8 cellular contexts compared by ENCODE assay signal in the genomic region with DNA sequence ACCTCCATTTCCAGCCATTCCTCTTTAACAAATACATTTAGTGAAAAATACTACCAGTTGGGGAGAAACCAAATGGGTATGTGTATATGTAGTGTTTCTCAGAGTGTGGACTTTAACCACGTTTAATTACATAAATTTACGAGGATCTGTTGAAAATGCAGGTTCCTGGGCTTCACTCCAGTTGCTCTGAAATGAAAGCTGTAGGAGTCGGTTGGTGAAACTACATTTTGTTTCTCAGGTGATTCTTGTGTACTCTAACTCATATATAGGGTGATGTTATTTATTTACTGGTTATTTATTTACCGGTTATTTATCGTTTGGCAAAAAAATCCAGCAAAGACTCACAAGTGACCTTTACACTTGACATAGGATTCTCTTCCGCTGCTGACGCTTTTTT. TPM values are rescaled to one million over a fixed set of nuclear protein-coding genes. Genes with fewer than 3 reads are reported as not detected.
DNase-seq lines count a peak whose midpoint lies in the region; ATAC-seq, FAIRE-seq and TF ChIP-seq lines count a peak whose summit lies in the region.

No MANE protein-coding gene starts in this region.

- H3K9me2 ChIP-seq in GM23248 (ENCODE audit: insufficient read depth), result no peaks in the 10 kb centered on the region

- TF ChIP-seq CTCF in BJ (IDR thresholded peaks at IDR 0.05; ENCODE audit: insufficient read depth, low read depth, low read length), result no peak
- no peak for TF ChIP-seq CTCF in WERI-Rb-1 (IDR thresholded peaks at IDR 0.05; ENCODE audit: low read depth, low read length)
- TF ChIP-seq CTCF in keratinocyte (optimal IDR thresholded peaks at IDR 0.05 in 1 of 3, IDR thresholded peaks at IDR 0.05 in 1 of 3, conservative IDR thresholded peaks at IDR 0.05 in 1 of 3; ENCODE audit: extremely low read depth in 1 of 3, insufficient read depth in 2 of 3, low read length in 3 of 3), result no peak
- no peak for TF ChIP-seq CTCF in transverse colon (IDR thresholded peaks at IDR 0.05)

- H3K27me3 ChIP-seq in BJ (ENCODE audit: control insufficient read depth, insufficient read depth, low read length), result no peaks in the 10 kb centered on the region
- no peaks in the 10 kb centered on the region for H3K27me3 ChIP-seq in GM23248 (replicated peaks; ENCODE audit: insufficient read depth)
- H3K27me3 ChIP-seq in WERI-Rb-1 (ENCODE audit: insufficient read depth, low read depth, severe bottlenecking), result no peaks in the 10 kb centered on the region
- H3K27me3 ChIP-seq in keratinocyte (ENCODE audit: control insufficient read depth, extremely low read depth, insufficient read depth, low read length), result no peaks in the 10 kb centered on the region
- no peaks in the 10 kb centered on the region for H3K27me3 ChIP-seq in transverse colon

- H3K9ac ChIP-seq in GM23248 (peak overlapping the region; percentile 98), keratinocyte (ENCODE audit: control insufficient read depth, extremely low read depth, insufficient read depth, low read length) (no peak overlapping the region)

- H3K79me2 ChIP-seq in GM23248 (ENCODE audit: insufficient read depth) (peaks cover 40% of the 10 kb centered on the region), keratinocyte (ENCODE audit: control insufficient read depth, insufficient read depth, low read length) (peaks cover 39% of the 10 kb centered on the region)

- ATAC-seq in HG02870 (IDR thresholded peaks at IDR 0.05; ENCODE audit: unreplicated experiment), result no peak

- H3K9me1 ChIP-seq in keratinocyte (ENCODE audit: control insufficient read depth, extremely low read depth, insufficient read depth, low read length), result no peaks in the 10 kb centered on the region

- H3K4me1 ChIP-seq in GM23248 (ENCODE audit: insufficient read depth) (peaks cover 31% of the 10 kb centered on the region), keratinocyte (ENCODE audit: control insufficient read depth, extremely low read depth, insufficient read depth, low read length) (peaks cover 13% of the 10 kb centered on the region), transverse colon (peaks cover 5 to 47% (median 25%) of the 10 kb centered on the region in 4 donors)

- TF ChIP-seq POLR2A in transverse colon (IDR thresholded peaks at IDR 0.05), result no peak

- peak overlapping the region; percentile 99 for H3K4me2 ChIP-seq in GM23248 (ENCODE audit: unreplicated experiment)
- peak overlapping the region; percentile 79 for H3K4me2 ChIP-seq in keratinocyte (ENCODE audit: control insufficient read depth, extremely low read depth, insufficient read depth, low read depth, low read length)

- intact Hi-C loops in transverse colon (cut with DNase I; ENCODE audit: low total_unique reads), result no loop called here

- H3K36me3 ChIP-seq in BJ (ENCODE audit: control insufficient read depth, insufficient read depth, low read length) (peaks cover 2% of the 10 kb centered on the region; the same call in 1 of the 2 replicates), GM23248 (ENCODE audit: low read depth) (peaks cover 31% of the 10 kb centered on the region; the same call in 1 of the 2 replicates), WERI-Rb-1 (peaks cover 17% of the 10 kb centered on the region), keratinocyte (ENCODE audit: control insufficient read depth in 2 of 2, extremely low read depth in 1 of 2, insufficient read depth in 2 of 2, low read length in 2 of 2) (peaks cover 1 to 14% of the 10 kb centered on the region in 2 experiments), transverse colon (peaks cover 0 to 8% (median 0%) of the 10 kb centered on the region in 4 donors)

- TF ChIP-seq EP300 in transverse colon (IDR thresholded peaks at IDR 0.05; ENCODE audit: low read depth), result no peak

- peak overlapping the region; percentile 99 for H3K27ac ChIP-seq in GM23248
- H3K27ac ChIP-seq in WERI-Rb-1, result peak overlapping the region; percentile 49
- H3K27ac ChIP-seq in keratinocyte (ENCODE audit: control insufficient read depth, insufficient read depth, low read length), result peak overlapping the region; percentile 32
- H3K27ac ChIP-seq in transverse colon, result peak overlapping the region; percentile 94 to 97 (median 96)

- H4K20me1 ChIP-seq in GM23248 (ENCODE audit: insufficient read depth) (no peaks in the 10 kb centered on the region), keratinocyte (ENCODE audit: control insufficient read depth, extremely low read depth, insufficient read depth, low read length) (no peaks in the 10 kb centered on the region)

- peaks cover 24% of the 10 kb centered on the region for H3F3A ChIP-seq in GM23248 (ENCODE audit: insufficient read depth)

- 6% methylated on average over 7 of the region's 7 CpGs for WGBS in GM23248 (ENCODE audit: low coverage in 1 of 2, low lambda C conversion rate in 2 of 2, missing lambda C conversion rate in 2 of 2), 2 experiments
- WGBS in transverse colon (ENCODE audit: low coverage in 1 of 2), 2 donors, result 1 to 4% methylated on average over 7 of the region's 7 CpGs

- peak overlapping the region; percentile 89 for H3K4me3 ChIP-seq in BJ (ENCODE audit: low read depth, low read length)
- peak overlapping the region; percentile 94 for H3K4me3 ChIP-seq in GM23248
- peak overlapping the region; percentile 50 for H3K4me3 ChIP-seq in WERI-Rb-1 (ENCODE audit: low read depth, low read length)
- H3K4me3 ChIP-seq in keratinocyte (ENCODE audit: control insufficient read depth in 2 of 3, extremely low read depth in 1 of 3, insufficient read depth in 2 of 3, low read depth in 1 of 3, low read length in 3 of 3), result peak overlapping the region in 2 of 3 experiments; percentile 50 to 55
- peak overlapping the region in 3 of 4 donors; percentile 60 to 75 (median 63) for H3K4me3 ChIP-seq in transverse colon

- no peak for FAIRE-seq in keratinocyte (lab: Jason Lieb, UNC)

- H3K9me3 ChIP-seq in GM23248 (ENCODE audit: low read depth), result no peaks in the 10 kb centered on the region
- no peaks in the 10 kb centered on the region for H3K9me3 ChIP-seq in WERI-Rb-1 (ENCODE audit: severe bottlenecking)
- H3K9me3 ChIP-seq in keratinocyte (ENCODE audit: control insufficient read depth, low read depth, low read length), result no peaks in the 10 kb centered on the region
- H3K9me3 ChIP-seq in transverse colon, result no peaks in the 10 kb centered on the region

- in situ Hi-C loops in GM23248 (cut with MboI) (no loop called here), transverse colon (cut with MboI; ENCODE audit: low pct_ligation_motif_present in 1 of 4, low pct_unique_long_range_greater_than_20kb in 1 of 4, low sequenced_read_pairs in 3 of 4) (no loop called here)

- H2AFZ ChIP-seq in GM23248, result peak overlapping the region; percentile 94
- H2AFZ ChIP-seq in keratinocyte (ENCODE audit: control insufficient read depth, low read length), result peak overlapping the region; percentile 71

- DNase-seq in BJ (ENCODE audit: low read depth) (no peak), GM23248 (no peak), WERI-Rb-1 (no peak), keratinocyte (ENCODE audit: low read depth, low spot score) (no peak), transverse colon (no peak), GM19240 (ENCODE audit: insufficient read length, low spot score) (no peak)
- no peak for DNase-seq in activated CD4-positive, CD25-positive, alpha-beta regulatory T cell treated with anti-CD3 and anti-CD28 coated beads, Interleukin-2, amount 50 U/mL, for 72 hours

- dilution Hi-C loops in keratinocyte (cut with MboI; ENCODE audit: extremely low pct_ligation_motif_present, low sequenced_read_pairs), result no loop called here

- CTCF ChIA-PET in BJ (lab: Yijun Ruan, JAX), result no interaction called here

- POLR2A ChIA-PET in BJ (lab: Charles Lee), result interaction anchor here (0.8 kb wide), 1 partner anchor 1983 kb away, joined by 7 read pairs; no protein-coding TSS in a partner anchor

RNA-seq across cellular contexts. Expression of gene TANK, which starts 0.4 kb away (rescaled TPM):
- polyA plus RNA-seq in BJ (2011; rRNA removed) (29.8 and 39.3 TPM in 2 replicates), GM23248 (2016; fragmentation: Nextera tagmentation; extraction: Ambion mirVana) (84.4 and 87.1 TPM in 2 replicates), keratinocyte (33.5 to 47.2 TPM (median 40.5 TPM) in 3 replicates)
- polyA minus RNA-seq in BJ (2011; rRNA and poly(A)+ RNA removed), result 12.9 and 17.8 TPM in 2 replicates
- total RNA-seq in GM23248 (2014; rRNA removed; shearing (Covaris generic)), result 60.4 and 69.4 TPM in 2 replicates
- polyA plus RNA-seq in keratinocyte (2011; ENCODE audit: low read depth), result 209 TPM
- 27.7 and 49.4 TPM in 2 replicates for polyA plus RNA-seq in keratinocyte (2011; cell fraction: cytosol; rRNA removed)
- 44.1 and 49.5 TPM in 2 replicates for polyA plus RNA-seq in keratinocyte (2011; cell fraction: nucleus; rRNA removed)
- polyA plus RNA-seq in keratinocyte (2012; ENCODE audit: low replicate concordance), result 37.0 and 78.6 TPM in 2 replicates
- 9.3 to 23.4 TPM (median 12.9 TPM) in 3 replicates for polyA minus RNA-seq in keratinocyte
- polyA minus RNA-seq in keratinocyte (2011; cell fraction: cytosol; rRNA and poly(A)+ RNA removed), result 22.1 TPM
- polyA minus RNA-seq in keratinocyte (2011; cell fraction: nucleus; rRNA and poly(A)+ RNA removed), result 38.1 and 67.9 TPM in 2 replicates
- 100 to 1,000 TPM in 1 of 4 donors, 10 to 100 TPM in 3; 35.0 to 107 (median 58.0) TPM for total RNA-seq in transverse colon

Comparison
In these comparisons a context has a peak if more than half of its experiments do, and no peak if none do; other contexts are left out.
1. H3K27ac ChIP-seq: peak in every context shown above with its lines; median percentile 99 in GM23248; 96 in transverse colon; 49 in WERI-Rb-1; 32 in keratinocyte.